In genomic region chr16:57529324-57530103, GRCh38 we compare ENCODE assay signal across 10 cellular contexts. TPM values are rescaled to one million over a fixed set of nuclear protein-coding genes. Genes with fewer than 3 reads are reported as not detected.
DNase-seq lines count a peak whose midpoint lies in the region; ATAC-seq and TF ChIP-seq lines count a peak whose summit lies in the region.
"Had no signal": no experiment of that assay in that cellular context is flagged by ENCODE, and none has a peak within 500 bp of the region (broad histone marks: within the 10 kb centered on the region; RNA-seq: fewer than 3 reads in every experiment).

No MANE protein-coding gene starts in this region.

- peaks cover 12% of the 10 kb centered on the region; the same call in 1 of the 2 replicates for H3K36me3 ChIP-seq in HUES48 (ENCODE audit: control insufficient read depth, insufficient read depth, low read length)
- H3K36me3 ChIP-seq in ectodermal cell (ENCODE audit: control insufficient read depth, insufficient read depth, low read length) = no peaks in the 10 kb centered on the region
- no peaks in the 10 kb centered on the region for H3K36me3 ChIP-seq in PC-9 (ENCODE audit: low read depth)

- no peaks in the 10 kb centered on the region for H3K9me2 ChIP-seq in PC-9 (ENCODE audit: insufficient read depth)

- H3K4me3 ChIP-seq in HUES48 (ENCODE audit: low read depth, low read length) (peak overlapping the region; percentile 71), ectodermal cell (ENCODE audit: insufficient read depth, low read depth, low read length) (peak overlapping the region; percentile 35), PC-9 (no peak overlapping the region)
- H3K4me3 ChIP-seq: SK-N-MC had no signal

- peaks cover 41% of the 10 kb centered on the region for H3K27me3 Mint-ChIP-seq in progenitor cell of endocrine pancreas

- H3K27ac Mint-ChIP-seq in progenitor cell of endocrine pancreas = no peak overlapping the region

- POLR2A ChIA-PET in PC-9 (lab: Charles Lee; ENCODE audit: unreplicated experiment) = no interaction called here

- CTCF ChIA-PET in PC-9 (lab: Charles Lee) = no interaction called here

- H3K27me3 ChIP-seq in HUES48 (ENCODE audit: control insufficient read depth, insufficient read depth, low read length) (peaks cover 13% of the 10 kb centered on the region), ectodermal cell (ENCODE audit: control insufficient read depth, insufficient read depth, low read length, poor library complexity, severe bottlenecking) (peaks cover 35% of the 10 kb centered on the region), PC-9 (ENCODE audit: insufficient read depth, low read depth) (no peaks in the 10 kb centered on the region)

- peak; percentile 2 for TF ChIP-seq CTCF in progenitor cell of endocrine pancreas (IDR thresholded peaks at IDR 0.05; ENCODE audit: unreplicated experiment)
- TF ChIP-seq CTCF in PC-9 (conservative IDR thresholded peaks at IDR 0.05) = no peak

- H3K9me3 Mint-ChIP-seq in progenitor cell of endocrine pancreas (ENCODE audit: low read depth) = no peaks in the 10 kb centered on the region

- WGBS in ectodermal cell, 2 experiments = 52 to 55% methylated on average over 21 of the region's 21 CpGs

- H3K9me3 ChIP-seq in HUES48 (ENCODE audit: control insufficient read depth, insufficient read depth, low read length) = no peaks in the 10 kb centered on the region
- no peaks in the 10 kb centered on the region for H3K9me3 ChIP-seq in ectodermal cell (ENCODE audit: control insufficient read depth, low read length)
- no peaks in the 10 kb centered on the region for H3K9me3 ChIP-seq in PC-9 (ENCODE audit: insufficient read depth, low read depth)

- H3K4me2 ChIP-seq in PC-9 = no peak overlapping the region

- no peak for DNase-seq in progenitor cell of endocrine pancreas (ENCODE audit: low spot score, unreplicated experiment)
- no peak for DNase-seq in NOMO-1 treated with dmso at 0.1 percent for 144 hours (lab: John Stamatoyannopoulos, UW; ENCODE audit: unreplicated experiment)
- no peak for DNase-seq in nucleus accumbens (lab: John Stamatoyannopoulos, UW)
- no peak for DNase-seq in PC-9

- H3K4me3 Mint-ChIP-seq in progenitor cell of endocrine pancreas (ENCODE audit: low read depth) = peak overlapping the region; percentile 56

- no peak overlapping the region for H2AFZ ChIP-seq in PC-9

- peak overlapping the region; percentile 65; the same call in 1 of the 2 replicates for H3K9ac ChIP-seq in HUES48 (ENCODE audit: low read depth, low read length)

- no peaks in the 10 kb centered on the region for H4K20me1 ChIP-seq in PC-9 (ENCODE audit: insufficient read depth)

- intact Hi-C loops in PC-9 (cut with micrococcal nuclease; ENCODE audit: unreplicated experiment) = no loop called here

- H3K4me1 Mint-ChIP-seq in progenitor cell of endocrine pancreas (ENCODE audit: low read depth) = peaks cover 13% of the 10 kb centered on the region

- H3K79me2 ChIP-seq in PC-9 (ENCODE audit: low read depth) = no peaks in the 10 kb centered on the region

- peaks cover 7% of the 10 kb centered on the region; the same call in 1 of the 2 replicates for H3F3A ChIP-seq in PC-9 (ENCODE audit: insufficient read depth, low read depth)

- H3K4me1 ChIP-seq in HUES48 (ENCODE audit: control insufficient read depth, insufficient read depth, low read length) (peaks cover 36% of the 10 kb centered on the region), ectodermal cell (ENCODE audit: control insufficient read depth, insufficient read depth, low read length) (peaks cover 21% of the 10 kb centered on the region), PC-9 (replicated peaks; ENCODE audit: insufficient read depth) (no peaks in the 10 kb centered on the region)

- BruUV-seq in PC-9 (replicated peaks; lab: Mats Ljungman, UMichigan) = no TSS peak

- H3K27ac ChIP-seq in HUES48 (ENCODE audit: low read depth, low read length) (no peak overlapping the region), ectodermal cell (ENCODE audit: insufficient read depth, low read depth, low read length, poor library complexity, severe bottlenecking) (no peak overlapping the region), PC-9 (no peak overlapping the region)
- H3K27ac ChIP-seq: SK-N-MC had no signal

- ATAC-seq in GM18861 (IDR thresholded peaks at IDR 0.05; ENCODE audit: unreplicated experiment) = peak; percentile 15
- ATAC-seq in GM19035 (IDR thresholded peaks at IDR 0.05; ENCODE audit: unreplicated experiment) = no peak

- H3K36me3 Mint-ChIP-seq in progenitor cell of endocrine pancreas (ENCODE audit: insufficient read depth) = peaks cover 8% of the 10 kb centered on the region

RNA-seq across cellular contexts. Expression of gene CCDC102A, which starts 6.9 kb away (rescaled TPM):
- 20.5 TPM for polyA plus RNA-seq in ectodermal cell (2013, experiment 1 of 4)
- 17.7 TPM for polyA plus RNA-seq in ectodermal cell (2013, experiment 2 of 4)
- 14.3 TPM for polyA plus RNA-seq in ectodermal cell (2013, experiment 3 of 4)
- 13.1 TPM for polyA plus RNA-seq in ectodermal cell (2013, experiment 4 of 4)
- total RNA-seq in progenitor cell of endocrine pancreas = 15.6 and 16.9 TPM in 2 replicates
- total RNA-seq in PC-9 (2021) = 8.1 and 11.8 TPM in 2 replicates

RNA-seq across cellular contexts. Expression of gene ADGRG5, which starts 12.9 kb away (rescaled TPM):
- 1.8 TPM for polyA plus RNA-seq in ectodermal cell (2013, experiment 1 of 4)
- 1.6 TPM for polyA plus RNA-seq in ectodermal cell (2013, experiment 2 of 4)
- polyA plus RNA-seq in ectodermal cell (2013, experiment 3 of 4) = 2.1 TPM
- 1.5 TPM for polyA plus RNA-seq in ectodermal cell (2013, experiment 4 of 4)
- 1.6 and 1.9 TPM in 2 replicates for total RNA-seq in progenitor cell of endocrine pancreas
- not detected in 2 replicates for total RNA-seq in PC-9 (2021)
- total RNA-seq: bronchial epithelial cell had no signal

RNA-seq across cellular contexts. Expression of gene DOK4, which starts 43.2 kb away (rescaled TPM):
- polyA plus RNA-seq in ectodermal cell (2013, experiment 1 of 4) = 20.9 TPM
- 17.0 TPM for polyA plus RNA-seq in ectodermal cell (2013, experiment 2 of 4)
- 20.0 TPM for polyA plus RNA-seq in ectodermal cell (2013, experiment 3 of 4)
- 16.5 TPM for polyA plus RNA-seq in ectodermal cell (2013, experiment 4 of 4)
- total RNA-seq in progenitor cell of endocrine pancreas (35.0 and 38.6 TPM in 2 replicates), PC-9 (2021) (27.4 and 38.7 TPM in 2 replicates)
